1 cellular context compared by ENCODE assay signal in the genomic region with DNA sequence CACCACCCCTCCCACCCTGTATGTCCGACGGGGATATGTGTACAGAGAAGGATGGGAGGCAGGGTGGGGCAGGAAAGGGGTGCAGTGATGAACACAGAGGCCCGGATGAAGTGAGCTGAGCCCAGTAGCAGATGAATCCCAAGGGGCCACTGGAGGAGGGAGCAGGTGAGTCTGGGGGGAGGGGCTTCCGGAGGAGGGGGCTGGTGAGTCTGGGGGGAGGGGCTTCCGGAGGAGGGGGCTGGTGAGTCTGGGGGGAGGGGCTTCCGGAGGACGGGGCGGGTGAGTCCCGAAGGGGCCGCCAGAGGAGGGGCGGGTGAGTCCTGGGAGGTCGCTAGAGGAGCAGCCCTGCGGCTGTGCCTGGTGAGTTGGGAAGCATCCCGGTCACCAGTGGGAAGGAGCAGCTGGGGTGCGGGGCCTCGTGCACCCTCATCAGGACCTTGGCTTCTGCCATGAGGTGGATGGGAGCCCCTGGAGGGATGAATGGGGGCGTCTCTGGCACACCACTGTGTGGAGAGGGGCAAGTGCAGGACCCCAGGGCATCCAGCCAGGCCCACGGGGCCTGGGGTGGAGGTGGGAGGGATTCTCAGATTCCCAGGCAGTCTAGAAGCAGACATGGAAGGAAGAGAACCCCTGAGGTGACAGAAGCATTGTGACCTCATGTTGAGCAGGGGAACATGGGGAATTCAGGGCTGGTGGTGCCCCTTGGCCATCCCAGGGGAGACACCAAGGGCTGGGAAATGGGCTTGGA.
TF ChIP-seq lines count a peak whose summit lies in the region.

No MANE protein-coding gene starts in this region.

TF ChIP-seq in GM23338, 12 proteins besides CTCF, POLR2A, EP300 and RAD21:
- no peak for TF ChIP-seq ZNF462 (CRISPR knock-in tag; IDR thresholded peaks at IDR 0.05)
- no peak for TF ChIP-seq CREB1 (CRISPR knock-in tag; IDR thresholded peaks at IDR 0.05; ENCODE audit: low read depth)
- no peak for TF ChIP-seq ZNF114 (CRISPR knock-in tag; IDR thresholded peaks at IDR 0.05)
- TF ChIP-seq NANOG (IDR thresholded peaks at IDR 0.05; ENCODE audit: borderline replicate concordance) = no peak
- no peak for TF ChIP-seq JUNB (IDR thresholded peaks at IDR 0.05; ENCODE audit: unreplicated experiment)
- TF ChIP-seq EZH2 (IDR thresholded peaks at IDR 0.05; ENCODE audit: low read depth, unreplicated experiment) = no peak
- no peak for TF ChIP-seq ZNF331 (CRISPR knock-in tag; IDR thresholded peaks at IDR 0.05; ENCODE audit: low read depth)
- no peak for TF ChIP-seq REST (IDR thresholded peaks at IDR 0.05; ENCODE audit: unreplicated experiment)
- TF ChIP-seq EZH2phosphoT487 (IDR thresholded peaks at IDR 0.05; ENCODE audit: unreplicated experiment) = no peak
- no peak; the same call in 1 of the 2 replicates for TF ChIP-seq POLR2AphosphoS5 (IDR thresholded peaks at IDR 0.05; ENCODE audit: low read depth)
- TF ChIP-seq, protein P1, sequence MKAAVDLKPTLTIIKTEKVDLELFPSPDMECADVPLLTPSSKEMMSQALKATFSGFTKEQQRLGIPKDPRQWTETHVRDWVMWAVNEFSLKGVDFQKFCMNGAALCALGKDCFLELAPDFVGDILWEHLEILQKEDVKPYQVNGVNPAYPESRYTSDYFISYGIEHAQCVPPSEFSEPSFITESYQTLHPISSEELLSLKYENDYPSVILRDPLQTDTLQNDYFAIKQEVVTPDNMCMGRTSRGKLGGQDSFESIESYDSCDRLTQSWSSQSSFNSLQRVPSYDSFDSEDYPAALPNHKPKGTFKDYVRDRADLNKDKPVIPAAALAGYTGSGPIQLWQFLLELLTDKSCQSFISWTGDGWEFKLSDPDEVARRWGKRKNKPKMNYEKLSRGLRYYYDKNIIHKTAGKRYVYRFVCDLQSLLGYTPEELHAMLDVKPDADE (IDR thresholded peaks at IDR 0.05) = no peak
- no peak for TF ChIP-seq STAT1 (IDR thresholded peaks at IDR 0.05; ENCODE audit: unreplicated experiment)
